In genomic region chr20:51616060-51616459, GRCh38 we compare ENCODE assay signal across 19 cellular contexts.
DNase-seq lines count a peak whose midpoint lies in the region; ATAC-seq and TF ChIP-seq lines count a peak whose summit lies in the region.
"Had no signal": no experiment of that assay in that cellular context is flagged by ENCODE, and none has a peak within 500 bp of the region (broad histone marks: within the 10 kb centered on the region; RNA-seq: fewer than 3 reads in every experiment).

No MANE protein-coding gene starts in this region.

- no peak overlapping the region for H3K27ac ChIP-seq in OCI-LY7 (ENCODE audit: low read depth, low read length, poor library complexity, severe bottlenecking)
- H3K27ac ChIP-seq: body of pancreas, dorsolateral prefrontal cortex, ovary, upper lobe of left lung had no signal

- no peak overlapping the region for H3K4me3 ChIP-seq in AG09309 (ENCODE audit: control insufficient read depth, low read depth, low read length)
- no peak overlapping the region for H3K4me3 ChIP-seq in OCI-LY7 (ENCODE audit: low read depth, low read length, poor library complexity, severe bottlenecking)
- H3K4me3 ChIP-seq in fibroblast of mammary gland (ENCODE audit: control insufficient read depth, low read depth, low read length) = no peak overlapping the region
- H3K4me3 ChIP-seq: body of pancreas, dorsolateral prefrontal cortex, mucosa of descending colon, ovary, upper lobe of left lung had no signal

- no peaks in the 10 kb centered on the region for H3K9me2 ChIP-seq in OCI-LY7 (ENCODE audit: insufficient read depth, low read length)

- peaks cover 28% of the 10 kb centered on the region for H3K4me1 ChIP-seq in OCI-LY7 (ENCODE audit: insufficient read depth, low read length, poor library complexity, severe bottlenecking)
- H3K4me1 ChIP-seq: body of pancreas, upper lobe of left lung had no signal

- no peaks in the 10 kb centered on the region for H3K36me3 ChIP-seq in OCI-LY7 (ENCODE audit: insufficient read depth, low read length)
- H3K36me3 ChIP-seq: ovary had no signal

- no peak for ATAC-seq in activated naive CD8-positive, alpha-beta T cell treated with anti-CD3 and anti-CD28 coated beads, Interleukin-2, amount 50 U/mL, for 24 hours
- ATAC-seq in GM21515 (IDR thresholded peaks at IDR 0.05; ENCODE audit: unreplicated experiment) = no peak
- ATAC-seq: body of pancreas; mucosa of descending colon; stimulated activated naive B cell treated with anti-CD40 and anti-IgM and Interleukin-4, amounts not matched to agents 10 μg/mL and 1 μg/mL and 100 μg/mL, for 72 hours had no signal

- H3K79me2 ChIP-seq in OCI-LY7 (ENCODE audit: insufficient read depth, low read depth, low read length) = no peaks in the 10 kb centered on the region

- H3K27ac Mint-ChIP-seq in activated naive CD8-positive, alpha-beta T cell treated with anti-CD3 and anti-CD28 coated beads, Interleukin-2, amount 50 U/mL, for 24 hours = no peak overlapping the region
- H3K27ac Mint-ChIP-seq: stimulated activated naive B cell treated with anti-CD40 and anti-IgM and Interleukin-4, amounts not matched to agents 10 μg/mL and 1 μg/mL and 100 μg/mL, for 72 hours had no signal

- no peak for DNase-seq in AG09309 (ENCODE audit: low read depth)
- DNase-seq in OCI-LY7 (ENCODE audit: low spot score) = peak; percentile 66
- DNase-seq in fibroblast of mammary gland (ENCODE audit: low read depth) = no peak
- no peak for DNase-seq in activated naive CD8-positive, alpha-beta T cell treated with anti-CD3 and anti-CD28 coated beads, Interleukin-2, amount 50 U/mL, for 24 hours
- no peak for DNase-seq in NCI-H226
- DNase-seq in DMS53 (lab: John Stamatoyannopoulos, UW) = no peak
- DNase-seq: activated naive CD4-positive, alpha-beta T cell treated with Interleukin-2 at 50 U/mL for 16 hours; body of pancreas; dorsolateral prefrontal cortex; mucosa of descending colon; NCI-H1105; NCI-H2171; NK-92 treated with Interleukin-12 subunit alpha and Interleukin-12 subunit beta, amount 100 ng/mL, for 24 hours; ovary; small intestine; stimulated activated naive B cell treated with anti-CD40 and anti-IgM and Interleukin-4, amounts not matched to agents 10 μg/mL and 1 μg/mL and 100 μg/mL, for 72 hours; upper lobe of left lung had no signal

- peak; percentile 23 for TF ChIP-seq CTCF in AG09309 (IDR thresholded peaks at IDR 0.05; ENCODE audit: control insufficient read depth, insufficient read depth, low read depth, low read length, missing control alignments)
- TF ChIP-seq CTCF in GM12872 (IDR thresholded peaks at IDR 0.05; ENCODE audit: insufficient read depth, low read depth, low read length) = peak; percentile 47; the same call in 2 of the 3 replicates
- TF ChIP-seq CTCF in OCI-LY7 (conservative IDR thresholded peaks at IDR 0.05; ENCODE audit: low read length) = peak; percentile 70
- TF ChIP-seq CTCF in fibroblast of mammary gland (conservative IDR thresholded peaks at IDR 0.05; ENCODE audit: control insufficient read depth, insufficient read depth, low read depth, low read length) = peak; percentile 17

- no peak overlapping the region for H2AFZ ChIP-seq in OCI-LY7 (ENCODE audit: low read length)

- no peak overlapping the region for H3K4me2 ChIP-seq in OCI-LY7 (ENCODE audit: low read length)

- H3K9me3 Mint-ChIP-seq in activated naive CD8-positive, alpha-beta T cell treated with anti-CD3 and anti-CD28 coated beads, Interleukin-2, amount 50 U/mL, for 24 hours = no peaks in the 10 kb centered on the region
- H3K9me3 Mint-ChIP-seq: stimulated activated naive B cell treated with anti-CD40 and anti-IgM and Interleukin-4, amounts not matched to agents 10 μg/mL and 1 μg/mL and 100 μg/mL, for 72 hours had no signal

- H3K4me3 Mint-ChIP-seq in activated naive CD8-positive, alpha-beta T cell treated with anti-CD3 and anti-CD28 coated beads, Interleukin-2, amount 50 U/mL, for 24 hours = no peak overlapping the region
- H3K4me3 Mint-ChIP-seq: stimulated activated naive B cell treated with anti-CD40 and anti-IgM and Interleukin-4, amounts not matched to agents 10 μg/mL and 1 μg/mL and 100 μg/mL, for 72 hours had no signal

- no peaks in the 10 kb centered on the region for H3K36me3 Mint-ChIP-seq in activated naive CD8-positive, alpha-beta T cell treated with anti-CD3 and anti-CD28 coated beads, Interleukin-2, amount 50 U/mL, for 24 hours (ENCODE audit: low read depth)

- BruUV-seq in OCI-LY7 (replicated peaks; lab: Mats Ljungman, UMichigan) = no TSS peak

- peaks cover 1% of the 10 kb centered on the region for H3K4me1 Mint-ChIP-seq in activated naive CD8-positive, alpha-beta T cell treated with anti-CD3 and anti-CD28 coated beads, Interleukin-2, amount 50 U/mL, for 24 hours
- H3K4me1 Mint-ChIP-seq: stimulated activated naive B cell treated with anti-CD40 and anti-IgM and Interleukin-4, amounts not matched to agents 10 μg/mL and 1 μg/mL and 100 μg/mL, for 72 hours had no signal

- CTCF ChIA-PET in OCI-LY7 (lab: Charles Lee; ENCODE audit: unreplicated experiment) = no interaction called here

- intact Hi-C loops in OCI-LY7 (cut with micrococcal nuclease; ENCODE audit: unreplicated experiment) = no loop called here

- H3K9me3 ChIP-seq in OCI-LY7 (ENCODE audit: low read length) = no peaks in the 10 kb centered on the region
- H3K9me3 ChIP-seq: body of pancreas, mucosa of descending colon, ovary, upper lobe of left lung had no signal

- H4K20me1 ChIP-seq in OCI-LY7 (ENCODE audit: insufficient read depth, low read length) = no peaks in the 10 kb centered on the region

- H3K27me3 Mint-ChIP-seq in activated naive CD8-positive, alpha-beta T cell treated with anti-CD3 and anti-CD28 coated beads, Interleukin-2, amount 50 U/mL, for 24 hours = no peaks in the 10 kb centered on the region

- POLR2A ChIA-PET in OCI-LY7 (lab: Charles Lee) = interaction anchor here (0.7 kb wide), 1 partner anchor 7 kb away, joined by 3 read pairs; no protein-coding TSS in a partner anchor

Comparison
In these comparisons a context has a peak if more than half of its experiments do, and no peak if none do; other contexts are left out.
1. CTCF ChIP-seq: peak in every context shown above with its lines; median percentile 70 in OCI-LY7; 47 in GM12872; 23 in AG09309; 17 in fibroblast of mammary gland.